24 cellular contexts compared by ENCODE assay signal in genomic region chr10:3159160-3159559, GRCh38.
"Had no signal": no experiment of that assay in that cellular context is flagged by ENCODE, and none has a peak within 500 bp of the region (broad histone marks: within the 10 kb centered on the region; RNA-seq: fewer than 3 reads in every experiment).

No MANE protein-coding gene starts in this region.

- ATAC-seq: activated CD8-positive, alpha-beta memory T cell treated with anti-CD3 and anti-CD28 coated beads, Interleukin-2, amount 10 ng/mL, durations not matched to agents 7 days and 5 days; activated CD8-positive, alpha-beta T cell treated with anti-CD3 and anti-CD28 coated beads, Interleukin-2, amount 10 ng/mL, durations not matched to agents 7 days and 5 days; activated T-cell treated with anti-CD3 and anti-CD28 coated beads, Interleukin-2, amount 50 U/mL, for 4 hours; K562; WTC11 had no signal

- H3K27me3 ChIP-seq: brain microvascular endothelial cell, SJCRH30 had no signal

- H3K4me1 ChIP-seq: SJCRH30 had no signal

- H3K4me3 ChIP-seq: K562, SJCRH30 had no signal

- DNase-seq: activated CD4-positive, alpha-beta T cell treated with anti-CD3 and anti-CD28 coated beads for 48 hours; activated CD4-positive, alpha-beta T cell treated with anti-CD3 and anti-CD28 coated beads, Interleukin-2, amount 50 U/mL, for 4 hours; activated CD4-positive, CD25-positive, alpha-beta regulatory T cell treated with anti-CD3 and anti-CD28 coated beads, Interleukin-2, amount 50 U/mL, for 72 hours; activated CD8-positive, alpha-beta memory T cell treated with anti-CD3 and anti-CD28 coated beads, Interleukin-2, amount 10 ng/mL, durations not matched to agents 7 days and 5 days; activated CD8-positive, alpha-beta T cell treated with anti-CD3 and anti-CD28 coated beads, Interleukin-2, amount 10 ng/mL, durations not matched to agents 7 days and 5 days; activated gamma-delta T cell; activated naive CD4-positive, alpha-beta T cell treated with anti-CD3 and anti-CD28 coated beads, Interleukin-2, amount 10 ng/mL, durations not matched to agents 7 days and 5 days; activated naive CD8-positive, alpha-beta T cell treated with anti-CD3 and anti-CD28 coated beads for 36 hours; activated T-cell treated with anti-CD3 and anti-CD28 coated beads, Interleukin-2, amount 50 U/mL, for 4 hours; brain microvascular endothelial cell; Kasumi-1; NCI-H146; NCI-H187 treated with DMSO at 0.1 percent for 48 hours; NCI-H2081 treated with DMSO at 0.1 percent for 48 hours; NCI-H2171 treated with DMSO at 0.1 percent for 48 hours; NCI-H345; NCI-H510A; NCI-H526 treated with DMSO at 0.1 percent for 48 hours; NCI-H82; SJCRH30; SK-N-SH; SW 1271 had no signal

- H3K27ac ChIP-seq: brain microvascular endothelial cell, SJCRH30 had no signal

- H3K9me3 ChIP-seq: SJCRH30, SK-N-SH had no signal
